1 cellular context compared by ENCODE assay signal in the genomic region with DNA sequence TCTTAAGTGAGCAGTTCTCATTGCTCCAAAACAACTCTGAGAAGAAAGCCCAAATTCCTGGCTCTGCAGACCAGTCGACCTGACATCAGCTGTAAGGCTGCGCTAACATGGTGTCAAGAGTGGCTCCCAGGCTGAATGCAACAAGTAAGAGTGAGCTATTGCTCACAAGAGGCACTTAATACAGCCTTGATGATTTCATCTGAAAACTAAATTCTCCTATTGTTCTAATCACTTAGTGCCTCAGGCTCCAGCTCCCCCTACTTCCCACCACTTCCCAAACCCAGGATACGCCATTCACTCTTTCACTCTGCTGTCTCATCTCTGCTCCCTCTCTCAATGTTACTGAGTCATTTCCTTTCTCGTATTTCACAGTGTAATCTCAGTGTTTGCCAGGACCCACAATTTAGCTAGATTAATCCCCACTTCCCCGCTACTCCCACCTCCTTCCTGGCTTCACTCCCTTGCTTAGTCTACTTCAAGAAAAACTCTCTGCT.
TF ChIP-seq lines count a peak whose summit lies in the region.

No MANE protein-coding gene starts in this region.

TF ChIP-seq in HEK293, 187 proteins besides CTCF, POLR2A, EP300 and RAD21 (continued from another document and continues in another):
- TF ChIP-seq ZNF513 (tag by site-specific recombination; IDR thresholded peaks at IDR 0.05): no peak
- no peak for TF ChIP-seq ZNF707 (tag by site-specific recombination; IDR thresholded peaks at IDR 0.05)
- no peak for TF ChIP-seq KLF1 (tag by site-specific recombination; IDR thresholded peaks at IDR 0.05)
- TF ChIP-seq ZNF501 (tag by site-specific recombination; IDR thresholded peaks at IDR 0.05): no peak
- TF ChIP-seq, protein P1, sequence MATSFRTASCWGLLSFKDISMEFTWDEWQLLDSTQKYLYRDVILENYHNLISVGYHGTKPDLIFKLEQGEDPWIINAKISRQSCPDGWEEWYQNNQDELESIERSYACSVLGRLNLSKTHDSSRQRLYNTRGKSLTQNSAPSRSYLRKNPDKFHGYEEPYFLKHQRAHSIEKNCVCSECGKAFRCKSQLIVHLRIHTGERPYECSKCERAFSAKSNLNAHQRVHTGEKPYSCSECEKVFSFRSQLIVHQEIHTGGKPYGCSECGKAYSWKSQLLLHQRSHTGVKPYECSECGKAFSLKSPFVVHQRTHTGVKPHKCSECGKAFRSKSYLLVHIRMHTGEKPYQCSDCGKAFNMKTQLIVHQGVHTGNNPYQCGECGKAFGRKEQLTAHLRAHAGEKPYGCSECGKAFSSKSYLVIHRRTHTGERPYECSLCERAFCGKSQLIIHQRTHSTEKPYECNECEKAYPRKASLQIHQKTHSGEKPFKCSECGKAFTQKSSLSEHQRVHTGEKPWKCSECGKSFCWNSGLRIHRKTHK (tag by site-specific recombination; IDR thresholded peaks at IDR 0.05): no peak
- TF ChIP-seq ZFHX2 (tag by site-specific recombination; conservative IDR thresholded peaks at IDR 0.05): peak; percentile 78
- TF ChIP-seq, protein P2, sequence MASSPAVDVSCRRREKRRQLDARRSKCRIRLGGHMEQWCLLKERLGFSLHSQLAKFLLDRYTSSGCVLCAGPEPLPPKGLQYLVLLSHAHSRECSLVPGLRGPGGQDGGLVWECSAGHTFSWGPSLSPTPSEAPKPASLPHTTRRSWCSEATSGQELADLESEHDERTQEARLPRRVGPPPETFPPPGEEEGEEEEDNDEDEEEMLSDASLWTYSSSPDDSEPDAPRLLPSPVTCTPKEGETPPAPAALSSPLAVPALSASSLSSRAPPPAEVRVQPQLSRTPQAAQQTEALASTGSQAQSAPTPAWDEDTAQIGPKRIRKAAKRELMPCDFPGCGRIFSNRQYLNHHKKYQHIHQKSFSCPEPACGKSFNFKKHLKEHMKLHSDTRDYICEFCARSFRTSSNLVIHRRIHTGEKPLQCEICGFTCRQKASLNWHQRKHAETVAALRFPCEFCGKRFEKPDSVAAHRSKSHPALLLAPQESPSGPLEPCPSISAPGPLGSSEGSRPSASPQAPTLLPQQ (tag by site-specific recombination; IDR thresholded peaks at IDR 0.05): peak; percentile 68
- no peak for TF ChIP-seq ZNF175 (tag by site-specific recombination; IDR thresholded peaks at IDR 0.05)
- TF ChIP-seq ZSCAN23 (tag by site-specific recombination; IDR thresholded peaks at IDR 0.05): no peak
- TF ChIP-seq YY1 (tag by site-specific recombination; IDR thresholded peaks at IDR 0.05): no peak
- no peak for TF ChIP-seq ZNF155 (tag by site-specific recombination; IDR thresholded peaks at IDR 0.05)
- TF ChIP-seq ZNF366 (tag by site-specific recombination; conservative IDR thresholded peaks at IDR 0.05): peak; percentile 70
- TF ChIP-seq ZNF112 (tag by site-specific recombination; IDR thresholded peaks at IDR 0.05): no peak
- no peak for TF ChIP-seq ZNF211 (tag by site-specific recombination; IDR thresholded peaks at IDR 0.05; ENCODE audit: low read depth)
- TF ChIP-seq, protein P3, sequence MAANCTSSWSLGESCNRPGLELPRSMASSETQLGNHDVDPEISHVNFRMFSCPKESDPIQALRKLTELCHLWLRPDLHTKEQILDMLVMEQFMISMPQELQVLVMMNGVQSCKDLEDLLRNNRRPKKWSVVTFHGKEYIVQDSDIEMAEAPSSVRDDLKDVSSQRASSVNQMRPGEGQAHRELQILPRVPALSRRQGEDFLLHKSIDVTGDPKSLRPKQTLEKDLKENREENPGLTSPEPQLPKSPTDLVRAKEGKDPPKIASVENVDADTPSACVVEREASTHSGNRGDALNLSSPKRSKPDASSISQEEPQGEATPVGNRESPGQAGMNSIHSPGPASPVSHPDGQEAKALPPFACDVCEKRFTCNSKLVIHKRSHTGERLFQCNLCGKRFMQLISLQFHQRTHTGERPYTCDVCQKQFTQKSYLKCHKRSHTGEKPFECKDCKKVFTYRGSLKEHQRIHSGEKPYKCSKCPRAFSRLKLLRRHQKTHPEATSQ (tag by site-specific recombination; IDR thresholded peaks at IDR 0.05): no peak
- TF ChIP-seq ZNF23 (tag by site-specific recombination; IDR thresholded peaks at IDR 0.05; ENCODE audit: borderline replicate concordance): no peak
- no peak for TF ChIP-seq ZNF571 (tag by site-specific recombination; IDR thresholded peaks at IDR 0.05)
- no peak for TF ChIP-seq GLIS2 (tag by site-specific recombination; IDR thresholded peaks at IDR 0.05)
- peak; percentile 80; the same call in 1 of the 2 replicates for TF ChIP-seq GFI1B (tag by site-specific recombination; IDR thresholded peaks at IDR 0.05)
- TF ChIP-seq ZBTB1 (tag by site-specific recombination; IDR thresholded peaks at IDR 0.05): 0 out of 2 replicates have a peak, but pooled peaks have one; percentile 47
- TF ChIP-seq ZNF404 (tag by site-specific recombination; IDR thresholded peaks at IDR 0.05): no peak
- no peak for TF ChIP-seq ZBTB7A (tag by site-specific recombination; IDR thresholded peaks at IDR 0.05; ENCODE audit: low read depth)
- TF ChIP-seq TSHZ1 (tag by site-specific recombination; IDR thresholded peaks at IDR 0.05; ENCODE audit: borderline replicate concordance): peak; percentile 68; the same call in 1 of the 2 replicates
- no peak for TF ChIP-seq ZNF48 (tag by site-specific recombination; IDR thresholded peaks at IDR 0.05)
- TF ChIP-seq ZNF354C (tag by site-specific recombination; IDR thresholded peaks at IDR 0.05; ENCODE audit: borderline replicate concordance, low read depth): no peak
- no peak for TF ChIP-seq YY2 (tag by site-specific recombination; IDR thresholded peaks at IDR 0.05)
- no peak for TF ChIP-seq ZNF223 (tag by site-specific recombination; IDR thresholded peaks at IDR 0.05)
- peak; percentile 86 for TF ChIP-seq ZFP69B (tag by site-specific recombination; IDR thresholded peaks at IDR 0.05)
- peak; percentile 3; the same call in 1 of the 2 replicates for TF ChIP-seq GLI2 (tag by site-specific recombination; IDR thresholded peaks at IDR 0.05; ENCODE audit: borderline replicate concordance, low read depth)
- TF ChIP-seq KLF16 (tag by site-specific recombination; IDR thresholded peaks at IDR 0.05): no peak
- no peak for TF ChIP-seq REST (tag by site-specific recombination; IDR thresholded peaks at IDR 0.05)
- no peak for TF ChIP-seq ZBTB8A (tag by site-specific recombination; IDR thresholded peaks at IDR 0.05)
- no peak for TF ChIP-seq ZNF580 (tag by site-specific recombination; IDR thresholded peaks at IDR 0.05)
- no peak for TF ChIP-seq ZNF585B (tag by site-specific recombination; IDR thresholded peaks at IDR 0.05)
- TF ChIP-seq, protein P4, sequence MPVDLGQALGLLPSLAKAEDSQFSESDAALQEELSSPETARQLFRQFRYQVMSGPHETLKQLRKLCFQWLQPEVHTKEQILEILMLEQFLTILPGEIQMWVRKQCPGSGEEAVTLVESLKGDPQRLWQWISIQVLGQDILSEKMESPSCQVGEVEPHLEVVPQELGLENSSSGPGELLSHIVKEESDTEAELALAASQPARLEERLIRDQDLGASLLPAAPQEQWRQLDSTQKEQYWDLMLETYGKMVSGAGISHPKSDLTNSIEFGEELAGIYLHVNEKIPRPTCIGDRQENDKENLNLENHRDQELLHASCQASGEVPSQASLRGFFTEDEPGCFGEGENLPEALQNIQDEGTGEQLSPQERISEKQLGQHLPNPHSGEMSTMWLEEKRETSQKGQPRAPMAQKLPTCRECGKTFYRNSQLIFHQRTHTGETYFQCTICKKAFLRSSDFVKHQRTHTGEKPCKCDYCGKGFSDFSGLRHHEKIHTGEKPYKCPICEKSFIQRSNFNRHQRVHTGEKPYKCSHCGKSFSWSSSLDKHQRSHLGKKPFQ (tag by site-specific recombination; IDR thresholded peaks at IDR 0.05): peak; percentile 78
- TF ChIP-seq ZNF391 (tag by site-specific recombination; IDR thresholded peaks at IDR 0.05; ENCODE audit: borderline replicate concordance, low read depth): peak; percentile 29; the same call in 1 of the 2 replicates
- TF ChIP-seq ZFP37 (tag by site-specific recombination; IDR thresholded peaks at IDR 0.05): no peak
- no peak for TF ChIP-seq ZNF426 (tag by site-specific recombination; IDR thresholded peaks at IDR 0.05)
- TF ChIP-seq ZNF19 (tag by site-specific recombination; IDR thresholded peaks at IDR 0.05; ENCODE audit: low read depth): no peak
- no peak for TF ChIP-seq HOXA7 (CRISPR knock-in tag; IDR thresholded peaks at IDR 0.05; ENCODE audit: borderline replicate concordance)
- no peak for TF ChIP-seq ZNF433 (tag by site-specific recombination; IDR thresholded peaks at IDR 0.05; ENCODE audit: low read depth)
- TF ChIP-seq ZNF596 (tag by site-specific recombination; IDR thresholded peaks at IDR 0.05): no peak
- TF ChIP-seq ZNF776 (tag by site-specific recombination; IDR thresholded peaks at IDR 0.05; ENCODE audit: borderline replicate concordance): no peak
- no peak for TF ChIP-seq ZSCAN30 (tag by site-specific recombination; IDR thresholded peaks at IDR 0.05)
- TF ChIP-seq ZEB2 (tag by site-specific recombination; IDR thresholded peaks at IDR 0.05): peak; percentile 95
- peak; percentile 96 for TF ChIP-seq WT1 (tag by site-specific recombination; IDR thresholded peaks at IDR 0.05)
- TF ChIP-seq, protein P5, sequence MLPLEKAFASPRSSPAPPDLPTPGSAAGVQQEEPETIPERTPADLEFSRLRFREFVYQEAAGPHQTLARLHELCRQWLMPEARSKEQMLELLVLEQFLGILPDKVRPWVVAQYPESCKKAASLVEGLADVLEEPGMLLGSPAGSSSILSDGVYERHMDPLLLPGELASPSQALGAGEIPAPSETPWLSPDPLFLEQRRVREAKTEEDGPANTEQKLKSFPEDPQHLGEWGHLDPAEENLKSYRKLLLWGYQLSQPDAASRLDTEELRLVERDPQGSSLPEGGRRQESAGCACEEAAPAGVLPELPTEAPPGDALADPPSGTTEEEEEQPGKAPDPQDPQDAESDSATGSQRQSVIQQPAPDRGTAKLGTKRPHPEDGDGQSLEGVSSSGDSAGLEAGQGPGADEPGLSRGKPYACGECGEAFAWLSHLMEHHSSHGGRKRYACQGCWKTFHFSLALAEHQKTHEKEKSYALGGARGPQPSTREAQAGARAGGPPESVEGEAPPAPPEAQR (tag by site-specific recombination; IDR thresholded peaks at IDR 0.05): no peak
- TF ChIP-seq ZNF561 (tag by site-specific recombination; IDR thresholded peaks at IDR 0.05; ENCODE audit: borderline replicate concordance): no peak
- no peak for TF ChIP-seq ZNF560 (tag by site-specific recombination; IDR thresholded peaks at IDR 0.05; ENCODE audit: borderline replicate concordance)
- TF ChIP-seq ZNF248 (tag by site-specific recombination; IDR thresholded peaks at IDR 0.05): no peak
- TF ChIP-seq ZNF140 (tag by site-specific recombination; IDR thresholded peaks at IDR 0.05): no peak
